8 cellular contexts compared by ENCODE assay signal in the genomic region with DNA sequence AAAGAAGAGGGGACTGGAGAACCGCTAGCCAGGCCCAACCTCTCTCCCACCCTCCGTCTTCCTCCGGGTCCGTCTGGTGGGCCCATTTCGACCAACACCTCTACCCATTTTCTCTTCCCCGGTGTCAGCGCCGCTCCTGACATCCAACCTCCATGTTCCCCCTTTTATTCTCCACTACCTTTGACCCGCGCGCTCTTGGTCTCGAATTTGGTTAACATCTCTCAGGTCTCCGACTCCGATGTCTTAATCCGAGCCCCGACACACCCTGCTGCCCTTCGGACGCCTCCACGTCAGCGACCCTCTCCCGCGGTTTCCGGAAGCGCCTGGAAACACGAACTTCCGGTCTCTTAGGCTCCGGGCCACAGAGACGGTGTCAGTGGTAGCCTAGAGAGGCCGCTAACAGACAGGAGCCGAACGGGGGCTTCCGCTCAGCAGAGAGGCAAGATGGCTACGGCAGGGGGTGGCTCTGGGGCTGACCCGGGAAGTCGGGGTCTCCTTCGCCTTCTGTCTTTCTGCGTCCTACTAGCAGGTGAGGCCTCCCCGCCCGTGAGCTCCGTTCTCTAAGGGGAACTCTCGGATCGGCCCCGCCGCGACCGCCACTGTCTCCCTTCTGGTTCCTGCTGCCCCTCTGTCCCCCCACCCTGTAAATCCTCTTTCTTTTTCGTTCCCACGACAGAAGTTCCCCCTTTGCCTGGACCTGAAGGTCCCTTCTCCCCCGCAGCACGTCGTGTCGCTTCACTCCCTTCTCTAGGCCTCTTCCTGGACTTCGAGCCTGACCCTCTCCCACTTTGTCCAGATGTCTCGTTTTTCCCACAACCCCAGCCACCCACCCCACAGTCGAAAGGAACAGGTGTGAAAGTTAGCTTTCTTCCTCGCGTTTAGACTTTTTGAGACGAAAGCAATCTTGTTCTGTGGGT. TPM values are rescaled to one million over a fixed set of nuclear protein-coding genes. Genes with fewer than 3 reads are reported as not detected.
DNase-seq lines count a peak whose midpoint lies in the region; ATAC-seq and TF ChIP-seq lines count a peak whose summit lies in the region.

A gene (minus strand): TSS at position 298 of the 917 bp plus-strand sequence. CDS start 80 bp downstream, at position 218.
A gene (plus strand): TSS at position 431 of the 917 bp plus-strand sequence. CDS start 14 bp downstream, at position 445.

- peaks cover 45% of the 10 kb centered on the region for H3K36me3 ChIP-seq in DND-41 (ENCODE audit: insufficient read depth, low read length)
- H3K36me3 ChIP-seq in GM23338 (ENCODE audit: insufficient read depth): peaks cover 23% of the 10 kb centered on the region
- H3K36me3 ChIP-seq in fibroblast of lung (ENCODE audit: control insufficient read depth, insufficient read depth, low read length): peaks cover 10% of the 10 kb centered on the region

- H3K27ac Mint-ChIP-seq in GM23338: peak within 1 kb of the TSS; percentile 96
- H3K27ac Mint-ChIP-seq in activated T-helper 17 cell treated with anti-CD3 and anti-CD28 coated beads, Interleukin-2, amount 50 U/mL, for 72 hours: peak within 1 kb of the TSS; percentile 100
- H3K27ac Mint-ChIP-seq in naive thymus-derived CD8-positive, alpha-beta T cell: peak within 1 kb of the TSS; percentile 100

- TF ChIP-seq CTCF in DND-41 (IDR thresholded peaks at IDR 0.05; ENCODE audit: borderline replicate concordance, extremely low read depth, low read length, poor library complexity, severe bottlenecking) (no peak), GM23338 (conservative IDR thresholded peaks at IDR 0.05; ENCODE audit: low read depth in 2 of 2) (no peak), LNCaP clone FGC (IDR thresholded peaks at IDR 0.05; ENCODE audit: control insufficient read depth, extremely low read depth, insufficient read depth) (no peak), RWPE1 (conservative IDR thresholded peaks at IDR 0.05; ENCODE audit: low read depth) (no peak), fibroblast of lung (conservative IDR thresholded peaks at IDR 0.05 in 1 of 2, IDR thresholded peaks at IDR 0.05 in 1 of 2; ENCODE audit: low read depth in 1 of 2, low read length in 2 of 2) (no peak)

- H3K27ac ChIP-seq in DND-41 (ENCODE audit: low read length) (peak within 1 kb of the TSS; percentile 92), GM23338 (ENCODE audit: low read depth) (peak within 1 kb of the TSS; percentile 86), RWPE1 (peak within 1 kb of the TSS; percentile 75), fibroblast of lung (ENCODE audit: insufficient read depth, low read length) (peak within 1 kb of the TSS; percentile 98)

- H3K9me3 ChIP-seq in DND-41 (ENCODE audit: insufficient read depth, low read length, severe bottlenecking) (no peaks in the 10 kb centered on the region), fibroblast of lung (ENCODE audit: control insufficient read depth, insufficient read depth, low read depth, low read length) (no peaks in the 10 kb centered on the region)

- H4K20me1 ChIP-seq in DND-41 (ENCODE audit: insufficient read depth, low read length): peaks cover 8% of the 10 kb centered on the region; the same call in 1 of the 2 replicates
- H4K20me1 ChIP-seq in GM23338 (replicated peaks; ENCODE audit: insufficient read depth): peaks cover 19% of the 10 kb centered on the region
- H4K20me1 ChIP-seq in fibroblast of lung (ENCODE audit: control insufficient read depth, extremely low read depth, insufficient read depth, low read length): no peaks in the 10 kb centered on the region

- peak; percentile 93 for DNase-seq in DND-41
- DNase-seq in GM23338 (ENCODE audit: low spot score): peak; percentile 99
- peak; percentile 84 for DNase-seq in LNCaP clone FGC (ENCODE audit: low read depth)
- DNase-seq in RWPE1 (ENCODE audit: low spot score): peak; percentile 89
- peak; percentile 95 to 97 for DNase-seq in fibroblast of lung (ENCODE audit: low read depth in 2 of 2)
- peak; percentile 73 to 97 (median 90) for DNase-seq in naive thymus-derived CD8-positive, alpha-beta T cell
- peak; percentile 71 to 90 (median 86) for DNase-seq in stimulated activated naive CD4-positive, alpha-beta T cell (lab: John Stamatoyannopoulos, UW)

- H3K79me2 ChIP-seq in DND-41 (ENCODE audit: insufficient read depth, low read length) (peaks cover 66% of the 10 kb centered on the region), GM23338 (replicated peaks; ENCODE audit: insufficient read depth) (peaks cover 71% of the 10 kb centered on the region), fibroblast of lung (ENCODE audit: control insufficient read depth, insufficient read depth, low read length) (peaks cover 67% of the 10 kb centered on the region)

- ATAC-seq in DND-41 (ENCODE audit: insufficient read depth, low read depth) (peak; percentile 100), GM23338 (peak; percentile 99)
- peak; percentile 99 for ATAC-seq in activated T-helper 17 cell treated with anti-CD3 and anti-CD28 coated beads, Interleukin-2, amount 50 U/mL, for 72 hours (replicated peaks)
- peak; percentile 97 to 98 for ATAC-seq in naive thymus-derived CD8-positive, alpha-beta T cell

- CTCF ChIA-PET in RWPE1 (lab: Yijun Ruan, JAX): interaction anchor here (0.5 to 0.9 kb wide), 2 partner anchors 73 to 92 kb away, joined by 3 to 6 read pairs; no protein-coding TSS in a partner anchor

- peaks cover 2% of the 10 kb centered on the region for H3K27me3 Mint-ChIP-seq in GM23338 (ENCODE audit: insufficient read depth, low read depth, poor library complexity)
- no peaks in the 10 kb centered on the region for H3K27me3 Mint-ChIP-seq in activated T-helper 17 cell treated with anti-CD3 and anti-CD28 coated beads, Interleukin-2, amount 50 U/mL, for 72 hours
- no peaks in the 10 kb centered on the region for H3K27me3 Mint-ChIP-seq in naive thymus-derived CD8-positive, alpha-beta T cell

- H3K4me1 ChIP-seq in DND-41 (ENCODE audit: insufficient read depth, low read length): peaks cover 32% of the 10 kb centered on the region
- peaks cover 18% of the 10 kb centered on the region for H3K4me1 ChIP-seq in GM23338 (ENCODE audit: insufficient read depth)
- peaks cover 3% of the 10 kb centered on the region for H3K4me1 ChIP-seq in fibroblast of lung (ENCODE audit: control insufficient read depth, extremely low read depth, insufficient read depth, low read length)

- H3K4me2 ChIP-seq in DND-41 (ENCODE audit: insufficient read depth, low read length) (peak within 1 kb of the TSS; percentile 79), GM23338 (peak within 1 kb of the TSS; percentile 91), fibroblast of lung (ENCODE audit: extremely low read depth, insufficient read depth, low read length) (peak within 1 kb of the TSS; percentile 94)

- H3K4me3 Mint-ChIP-seq in GM23338: peak within 1 kb of the TSS; percentile 98
- peak within 1 kb of the TSS; percentile 98 for H3K4me3 Mint-ChIP-seq in activated T-helper 17 cell treated with anti-CD3 and anti-CD28 coated beads, Interleukin-2, amount 50 U/mL, for 72 hours
- peak within 1 kb of the TSS; percentile 95 to 100 (median 100) for H3K4me3 Mint-ChIP-seq in naive thymus-derived CD8-positive, alpha-beta T cell

- H3K9ac ChIP-seq in DND-41 (ENCODE audit: low read depth, low read length) (peak within 1 kb of the TSS; percentile 75), fibroblast of lung (ENCODE audit: insufficient read depth, low read length) (peak within 1 kb of the TSS; percentile 96)

- H3K9me3 Mint-ChIP-seq in GM23338: no peaks in the 10 kb centered on the region
- no peaks in the 10 kb centered on the region for H3K9me3 Mint-ChIP-seq in activated T-helper 17 cell treated with anti-CD3 and anti-CD28 coated beads, Interleukin-2, amount 50 U/mL, for 72 hours
- no peaks in the 10 kb centered on the region for H3K9me3 Mint-ChIP-seq in naive thymus-derived CD8-positive, alpha-beta T cell

- peaks cover 2% of the 10 kb centered on the region; the same call in 1 of the 2 replicates for H3F3A ChIP-seq in GM23338 (replicated peaks; ENCODE audit: low read depth)

- H3K27me3 ChIP-seq in DND-41 (ENCODE audit: insufficient read depth, low read length, poor library complexity) (no peaks in the 10 kb centered on the region), GM23338 (ENCODE audit: insufficient read depth) (no peaks in the 10 kb centered on the region), fibroblast of lung (ENCODE audit: control insufficient read depth, insufficient read depth, low read length) (no peaks in the 10 kb centered on the region)

- H3K4me3 ChIP-seq in DND-41 (ENCODE audit: low read depth in 1 of 2, low read length in 2 of 2) (peak within 1 kb of the TSS; percentile 47 to 89), GM23338 (peak within 1 kb of the TSS; percentile 95), LNCaP clone FGC (ENCODE audit: low read depth, low read length) (peak within 1 kb of the TSS; percentile 92), fibroblast of lung (replicated peaks in 1 of 4; ENCODE audit: control extremely low read depth in 1 of 4, insufficient read depth in 1 of 4, low read depth in 3 of 4, low read length in 4 of 4) (peak within 1 kb of the TSS; percentile 81 to 100 (median 94))

- no peaks in the 10 kb centered on the region for H3K9me2 ChIP-seq in GM23338 (ENCODE audit: insufficient read depth)

- peaks cover 14% of the 10 kb centered on the region for H3K4me1 Mint-ChIP-seq in GM23338
- H3K4me1 Mint-ChIP-seq in activated T-helper 17 cell treated with anti-CD3 and anti-CD28 coated beads, Interleukin-2, amount 50 U/mL, for 72 hours: peaks cover 33% of the 10 kb centered on the region
- peaks cover 32 to 79% (median 68%) of the 10 kb centered on the region in 4 donors for H3K4me1 Mint-ChIP-seq in naive thymus-derived CD8-positive, alpha-beta T cell

- H3K36me3 Mint-ChIP-seq in GM23338 (ENCODE audit: low read depth): peaks cover 18% of the 10 kb centered on the region
- peaks cover 97% of the 10 kb centered on the region for H3K36me3 Mint-ChIP-seq in activated T-helper 17 cell treated with anti-CD3 and anti-CD28 coated beads, Interleukin-2, amount 50 U/mL, for 72 hours (ENCODE audit: low read depth)
- peaks cover 11 to 51% (median 11%) of the 10 kb centered on the region in 3 donors for H3K36me3 Mint-ChIP-seq in naive thymus-derived CD8-positive, alpha-beta T cell

- peak within 1 kb of the TSS; percentile 95 for H2AFZ ChIP-seq in DND-41 (ENCODE audit: low read depth, low read length)
- H2AFZ ChIP-seq in GM23338: peak within 1 kb of the TSS; percentile 90
- peak within 1 kb of the TSS; percentile 80 for H2AFZ ChIP-seq in fibroblast of lung (ENCODE audit: low read length)

- POLR2A ChIA-PET in RWPE1 (lab: Yijun Ruan, JAX; ENCODE audit: low non-redundant PET): interaction anchor here (0.6 kb wide), 1 partner anchor 63 kb away, joined by 3 read pairs; no protein-coding TSS in a partner anchor
- POLR2A ChIA-PET in naive thymus-derived CD8-positive, alpha-beta T cell (lab: Charles Lee): interaction anchor here (0.6 to 1.3 kb wide), 4 partner anchors 23 to 237 kb away, joined by 3 to 5 read pairs (median 4); a partner anchor contains a TSS

RNA-seq across cellular contexts. Expression of the first gene that starts in this region (rescaled TPM):
- 87.1 and 104 TPM in 2 replicates for total RNA-seq in GM23338 (2014; rRNA removed; shearing (Covaris generic))
- 52.1 and 58.2 TPM in 2 replicates for polyA plus RNA-seq in GM23338 (2016; fragmentation: Nextera tagmentation; extraction: Ambion mirVana)
- total RNA-seq in activated T-helper 17 cell treated with anti-CD3 and anti-CD28 coated beads, Interleukin-2, amount 50 U/mL, for 72 hours: 100 to 1,000 TPM; 136 to 178 TPM
- 284 and 316 TPM in 2 replicates for total RNA-seq in fibroblast of lung
- polyA plus RNA-seq in fibroblast of lung: 259 and 276 TPM in 2 replicates
- 158 and 180 TPM in 2 replicates for polyA plus RNA-seq in fibroblast of lung (2012)
- polyA minus RNA-seq in fibroblast of lung (ENCODE audit: low replicate concordance): 234 and 336 TPM in 2 replicates
- total RNA-seq in naive thymus-derived CD8-positive, alpha-beta T cell: 100 to 1,000 TPM; 115 to 120 TPM
- 100 to 1,000 TPM; 101 to 124 (median 120) TPM for polyA plus RNA-seq in naive thymus-derived CD8-positive, alpha-beta T cell

RNA-seq across cellular contexts. Expression of the second gene that starts in this region (rescaled TPM):
- total RNA-seq in GM23338 (2014; rRNA removed; shearing (Covaris generic)): 45.9 and 47.5 TPM in 2 replicates
- 36.0 and 37.4 TPM in 2 replicates for polyA plus RNA-seq in GM23338 (2016; fragmentation: Nextera tagmentation; extraction: Ambion mirVana)
- total RNA-seq in activated T-helper 17 cell treated with anti-CD3 and anti-CD28 coated beads, Interleukin-2, amount 50 U/mL, for 72 hours: 10 to 100 TPM; 58.7 to 67.4 TPM
- total RNA-seq in fibroblast of lung: 61.9 and 97.1 TPM in 2 replicates
- polyA plus RNA-seq in fibroblast of lung: 188 and 207 TPM in 2 replicates
- 85.8 and 93.4 TPM in 2 replicates for polyA plus RNA-seq in fibroblast of lung (2012)
- polyA minus RNA-seq in fibroblast of lung (ENCODE audit: low replicate concordance): 117 and 162 TPM in 2 replicates
- total RNA-seq in naive thymus-derived CD8-positive, alpha-beta T cell: 10 to 100 TPM; 70.3 to 76.4 TPM
- 10 to 100 TPM; 56.8 to 64.2 (median 63.5) TPM for polyA plus RNA-seq in naive thymus-derived CD8-positive, alpha-beta T cell

Comparison
In these comparisons a context has a peak if more than half of its experiments do, and no peak if none do; other contexts are left out.
1. Peak in every context shown above with its lines: DNase-seq, ATAC-seq, H3K4me3 ChIP-seq and H3K27ac ChIP-seq.